In genomic region chr3:40358454-40358853, GRCh38 we compare ENCODE assay signal across 39 cellular contexts. TPM values are rescaled to one million over a fixed set of nuclear protein-coding genes. Genes with fewer than 3 reads are reported as not detected.
"Had no signal": no experiment of that assay in that cellular context is flagged by ENCODE, and none has a peak within 500 bp of the region (broad histone marks: within the 10 kb centered on the region; RNA-seq: fewer than 3 reads in every experiment).

No MANE protein-coding gene starts in this region.

- H3K27ac Mint-ChIP-seq: activated naive CD4-positive, alpha-beta T cell treated with anti-CD3 and anti-CD28 coated beads for 36 hours; activated naive CD4-positive, alpha-beta T cell treated with anti-CD3 and anti-CD28 coated beads, Interleukin-2, amount 10 ng/mL, durations not matched to agents 7 days and 5 days; activated naive CD4-positive, alpha-beta T cell treated with anti-CD3 and anti-CD28 coated beads, Interleukin-2, amount 50 U/mL, for 24 hours; activated naive CD4-positive, alpha-beta T cell treated with anti-CD3 and anti-CD28 coated beads, Interleukin-2, amount 50 U/mL, for 72 hours; activated naive CD8-positive, alpha-beta T cell; activated naive CD8-positive, alpha-beta T cell treated with anti-CD3 and anti-CD28 coated beads for 36 hours; activated naive CD8-positive, alpha-beta T cell treated with anti-CD3 and anti-CD28 coated beads, Interleukin-2, amount 10 ng/mL, durations not matched to agents 7 days and 5 days; activated naive CD8-positive, alpha-beta T cell treated with anti-CD3 and anti-CD28 coated beads, Interleukin-2, amount 50 U/mL, for 24 hours; activated T-cell treated with anti-CD3 and anti-CD28 coated beads, Interleukin-2, amount 50 U/mL, for 24 hours; activated T-cell treated with anti-CD3 and anti-CD28 coated beads, Interleukin-2, amount 50 U/mL, for 72 hours; activated T-helper 1 cell treated with anti-CD3 and anti-CD28 coated beads, Interleukin-12 subunit alpha, Interleukin-12 subunit beta, Interleukin-2, Interleukin-4 antibody, amounts not matched to agents 30 ng/mL and 10 ng/mL and 1 ng/mL, durations not matched to agents 14 hours and 24 hours and 36 hours; activated T-helper 17 cell treated with anti-CD3 and anti-CD28 coated beads, Interleukin-2, amount 50 U/mL, for 72 hours; activated T-helper 2 cell treated with anti-CD3 and anti-CD28 coated beads, Interferon-gamma antibody, Interleukin-2, Interleukin-4, amounts not matched to agents 10 μg/mL and 5 μg/mL and 100 μg/mL, durations not matched to agents 14 hours and 24 hours and 36 hours; brain had no signal

- DNase-seq: activated effector memory CD4-positive, alpha-beta T cell treated with anti-CD3 and anti-CD28 coated beads, Interleukin-2, amount 50 U/mL, for 16 hours; activated effector memory CD4-positive, alpha-beta T cell treated with Interleukin-2 at 50 U/mL for 16 hours; activated gamma-delta T cell; activated gamma-delta T cell treated with Interleukin-2 at 50 U/mL for 16 hours; activated naive CD4-positive, alpha-beta T cell; activated naive CD4-positive, alpha-beta T cell treated with anti-CD3 and anti-CD28 coated beads for 36 hours; activated naive CD4-positive, alpha-beta T cell treated with anti-CD3 and anti-CD28 coated beads, Interleukin-2, amount 10 ng/mL, durations not matched to agents 7 days and 5 days; activated naive CD4-positive, alpha-beta T cell treated with anti-CD3 and anti-CD28 coated beads, Interleukin-2, amount 50 U/mL, for 16 hours; activated naive CD4-positive, alpha-beta T cell treated with Interleukin-2 at 50 U/mL for 16 hours; activated naive CD8-positive, alpha-beta T cell treated with anti-CD3 and anti-CD28 coated beads for 36 hours; activated naive CD8-positive, alpha-beta T cell treated with anti-CD3 and anti-CD28 coated beads, Interleukin-2, amount 10 ng/mL, durations not matched to agents 7 days and 5 days; activated naive CD8-positive, alpha-beta T cell treated with anti-CD3 and anti-CD28 coated beads, Interleukin-2, amount 50 U/mL, for 24 hours; activated T-cell treated with anti-CD3 and anti-CD28 coated beads for 4 hours; activated T-cell treated with anti-CD3 and anti-CD28 coated beads, Interleukin-2, amount 50 U/mL, for 1 hour; activated T-cell treated with anti-CD3 and anti-CD28 coated beads, Interleukin-2, amount 50 U/mL, for 24 hours; activated T-cell treated with anti-CD3 and anti-CD28 coated beads, Interleukin-2, amount 50 U/mL, for 4 hours; activated T-cell treated with anti-CD3 and anti-CD28 coated beads, Interleukin-2, amount 50 U/mL, for 48 hours; activated T-cell treated with anti-CD3 and anti-CD28 coated beads, Interleukin-2, amount 50 U/mL, for 72 hours; adrenal gland; amniotic stem cell; amygdala; anterior cingulate cortex; aorta; body of pancreas; brain microvascular endothelial cell; caudate nucleus; central memory CD4-positive, alpha-beta T cell; cerebellar nuclear complex had no signal

- H3K4me3 Mint-ChIP-seq: activated naive CD4-positive, alpha-beta T cell treated with anti-CD3 and anti-CD28 coated beads for 36 hours; activated naive CD4-positive, alpha-beta T cell treated with anti-CD3 and anti-CD28 coated beads, Interleukin-2, amount 10 ng/mL, durations not matched to agents 7 days and 5 days; activated naive CD4-positive, alpha-beta T cell treated with anti-CD3 and anti-CD28 coated beads, Interleukin-2, amount 50 U/mL, for 24 hours; activated naive CD8-positive, alpha-beta T cell; activated naive CD8-positive, alpha-beta T cell treated with anti-CD3 and anti-CD28 coated beads for 36 hours; activated naive CD8-positive, alpha-beta T cell treated with anti-CD3 and anti-CD28 coated beads, Interleukin-2, amount 10 ng/mL, durations not matched to agents 7 days and 5 days; activated naive CD8-positive, alpha-beta T cell treated with anti-CD3 and anti-CD28 coated beads, Interleukin-2, amount 50 U/mL, for 24 hours; activated T-cell treated with anti-CD3 and anti-CD28 coated beads, Interleukin-2, amount 50 U/mL, for 24 hours; activated T-cell treated with anti-CD3 and anti-CD28 coated beads, Interleukin-2, amount 50 U/mL, for 4 hours; activated T-cell treated with anti-CD3 and anti-CD28 coated beads, Interleukin-2, amount 50 U/mL, for 72 hours; activated T-helper 1 cell treated with anti-CD3 and anti-CD28 coated beads, Interleukin-12 subunit alpha, Interleukin-12 subunit beta, Interleukin-2, Interleukin-4 antibody, amounts not matched to agents 30 ng/mL and 10 ng/mL and 1 ng/mL, durations not matched to agents 14 hours and 24 hours and 36 hours; activated T-helper 17 cell treated with anti-CD3 and anti-CD28 coated beads, Interleukin-2, amount 50 U/mL, for 72 hours; brain; central memory CD8-positive, alpha-beta T cell had no signal

- H3K4me1 Mint-ChIP-seq: activated naive CD4-positive, alpha-beta T cell treated with anti-CD3 and anti-CD28 coated beads, Interleukin-2, amount 10 ng/mL, durations not matched to agents 7 days and 5 days; activated naive CD4-positive, alpha-beta T cell treated with anti-CD3 and anti-CD28 coated beads, Interleukin-2, amount 50 U/mL, for 24 hours; activated naive CD8-positive, alpha-beta T cell treated with anti-CD3 and anti-CD28 coated beads for 36 hours; activated naive CD8-positive, alpha-beta T cell treated with anti-CD3 and anti-CD28 coated beads, Interleukin-2, amount 10 ng/mL, durations not matched to agents 7 days and 5 days; activated naive CD8-positive, alpha-beta T cell treated with anti-CD3 and anti-CD28 coated beads, Interleukin-2, amount 50 U/mL, for 24 hours; activated T-helper 17 cell treated with anti-CD3 and anti-CD28 coated beads, Interleukin-2, amount 50 U/mL, for 72 hours; brain; central memory CD8-positive, alpha-beta T cell had no signal

- H3K9me3 Mint-ChIP-seq: activated naive CD4-positive, alpha-beta T cell treated with anti-CD3 and anti-CD28 coated beads, Interleukin-2, amount 10 ng/mL, durations not matched to agents 7 days and 5 days; activated naive CD4-positive, alpha-beta T cell treated with anti-CD3 and anti-CD28 coated beads, Interleukin-2, amount 50 U/mL, for 24 hours; activated naive CD4-positive, alpha-beta T cell treated with anti-CD3 and anti-CD28 coated beads, Interleukin-2, amount 50 U/mL, for 72 hours; activated naive CD8-positive, alpha-beta T cell treated with anti-CD3 and anti-CD28 coated beads, Interleukin-2, amount 10 ng/mL, durations not matched to agents 7 days and 5 days; activated naive CD8-positive, alpha-beta T cell treated with anti-CD3 and anti-CD28 coated beads, Interleukin-2, amount 50 U/mL, for 24 hours; activated T-cell treated with anti-CD3 and anti-CD28 coated beads, Interleukin-2, amount 50 U/mL, for 24 hours; activated T-cell treated with anti-CD3 and anti-CD28 coated beads, Interleukin-2, amount 50 U/mL, for 4 hours; activated T-helper 1 cell treated with anti-CD3 and anti-CD28 coated beads, Interleukin-12 subunit alpha, Interleukin-12 subunit beta, Interleukin-2, Interleukin-4 antibody, amounts not matched to agents 30 ng/mL and 10 ng/mL and 1 ng/mL, durations not matched to agents 14 hours and 24 hours and 36 hours; activated T-helper 17 cell treated with anti-CD3 and anti-CD28 coated beads, Interleukin-2, amount 50 U/mL, for 72 hours; activated T-helper 2 cell treated with anti-CD3 and anti-CD28 coated beads, Interferon-gamma antibody, Interleukin-2, Interleukin-4, amounts not matched to agents 10 μg/mL and 5 μg/mL and 100 μg/mL, durations not matched to agents 14 hours and 24 hours and 36 hours; brain; central memory CD8-positive, alpha-beta T cell had no signal

- H3K4me3 ChIP-seq: adrenal gland, ascending aorta, body of pancreas, breast epithelium, cardiac muscle cell had no signal

- H3K4me1 ChIP-seq: adrenal gland, ascending aorta, body of pancreas, breast epithelium had no signal

- H3K27me3 ChIP-seq: adrenal gland, ascending aorta, body of pancreas, brain microvascular endothelial cell, breast epithelium, cardiac muscle cell had no signal

- ATAC-seq: activated naive CD4-positive, alpha-beta T cell treated with anti-CD3 and anti-CD28 coated beads, Interleukin-2, amount 50 U/mL, for 72 hours; activated naive CD8-positive, alpha-beta T cell treated with anti-CD3 and anti-CD28 coated beads, Interleukin-2, amount 50 U/mL, for 24 hours; activated T-cell treated with anti-CD3 and anti-CD28 coated beads, Interleukin-2, amount 50 U/mL, for 4 hours; activated T-cell treated with anti-CD3 and anti-CD28 coated beads, Interleukin-2, amount 50 U/mL, for 72 hours; activated T-helper 17 cell treated with anti-CD3 and anti-CD28 coated beads, Interleukin-2, amount 50 U/mL, for 72 hours; body of pancreas had no signal

- H3K36me3 ChIP-seq: adrenal gland, ascending aorta, brain microvascular endothelial cell, breast epithelium, cardiac muscle cell had no signal

- H3K27ac ChIP-seq: adrenal gland, ascending aorta, body of pancreas, brain microvascular endothelial cell, breast epithelium, cardiac muscle cell had no signal

- H3K9me3 ChIP-seq: adrenal gland, ascending aorta, body of pancreas, breast epithelium had no signal

- H3K36me3 Mint-ChIP-seq: activated naive CD4-positive, alpha-beta T cell treated with anti-CD3 and anti-CD28 coated beads, Interleukin-2, amount 10 ng/mL, durations not matched to agents 7 days and 5 days; activated naive CD4-positive, alpha-beta T cell treated with anti-CD3 and anti-CD28 coated beads, Interleukin-2, amount 50 U/mL, for 24 hours; activated naive CD4-positive, alpha-beta T cell treated with anti-CD3 and anti-CD28 coated beads, Interleukin-2, amount 50 U/mL, for 72 hours; activated naive CD8-positive, alpha-beta T cell; activated naive CD8-positive, alpha-beta T cell treated with anti-CD3 and anti-CD28 coated beads for 36 hours; activated naive CD8-positive, alpha-beta T cell treated with anti-CD3 and anti-CD28 coated beads, Interleukin-2, amount 10 ng/mL, durations not matched to agents 7 days and 5 days; brain had no signal

RNA-seq across cellular contexts. Expression of gene ENTPD3, which starts 28.5 kb away (rescaled TPM):
- total RNA-seq: activated naive CD4-positive, alpha-beta T cell treated with anti-CD3 and anti-CD28 coated beads for 36 hours; activated naive CD4-positive, alpha-beta T cell treated with anti-CD3 and anti-CD28 coated beads, Interleukin-2, amount 50 U/mL, for 72 hours; activated naive CD8-positive, alpha-beta T cell treated with anti-CD3 and anti-CD28 coated beads for 36 hours; activated naive CD8-positive, alpha-beta T cell treated with anti-CD3 and anti-CD28 coated beads, Interleukin-2, amount 10 ng/mL, durations not matched to agents 7 days and 5 days; activated T-cell treated with anti-CD3 and anti-CD28 coated beads, Interleukin-2, amount 50 U/mL, for 4 hours; activated T-cell treated with anti-CD3 and anti-CD28 coated beads, Interleukin-2, amount 50 U/mL, for 72 hours; activated T-helper 1 cell treated with anti-CD3 and anti-CD28 coated beads, Interleukin-12 subunit alpha, Interleukin-12 subunit beta, Interleukin-2, Interleukin-4 antibody, amounts not matched to agents 30 ng/mL and 10 ng/mL and 1 ng/mL, durations not matched to agents 14 hours and 24 hours and 36 hours; activated T-helper 17 cell treated with anti-CD3 and anti-CD28 coated beads, Interleukin-2, amount 50 U/mL, for 72 hours; activated T-helper 2 cell treated with anti-CD3 and anti-CD28 coated beads, Interferon-gamma antibody, Interleukin-2, Interleukin-4, amounts not matched to agents 10 μg/mL and 5 μg/mL and 100 μg/mL, durations not matched to agents 14 hours and 24 hours and 36 hours had no signal
